ENCODE assay signal across 9 cellular contexts in genomic region chr12:116366456-116366776, GRCh38.
DNase-seq lines count a peak whose midpoint lies in the region; ATAC-seq and TF ChIP-seq lines count a peak whose summit lies in the region.
"Had no signal": no experiment of that assay in that cellular context is flagged by ENCODE, and none has a peak within 500 bp of the region (broad histone marks: within the 10 kb centered on the region; RNA-seq: fewer than 3 reads in every experiment).

No MANE protein-coding gene starts in this region.

- no peak for TF ChIP-seq POLR2A in body of pancreas (IDR thresholded peaks at IDR 0.05)

- H3K36me3 ChIP-seq in body of pancreas (replicated peaks in 1 of 2; ENCODE audit: insufficient read depth in 1 of 2, low read depth in 2 of 2) (no peaks in the 10 kb centered on the region), trophoblast cell (ENCODE audit: control insufficient read depth in 1 of 2, insufficient read depth in 2 of 2, low read length in 2 of 2) (no peaks in the 10 kb centered on the region), PC-9 (ENCODE audit: low read depth) (no peaks in the 10 kb centered on the region), WERI-Rb-1 (no peaks in the 10 kb centered on the region)

- no peak overlapping the region for H4K12ac ChIP-seq in trophoblast cell (ENCODE audit: low read depth, low read length)

- DNase-seq in G401 (ENCODE audit: low spot score) (peak; percentile 96), NCI-H2107 treated with DMSO at 0.1 percent for 48 hours (lab: John Stamatoyannopoulos, UW; ENCODE audit: unreplicated experiment) (peak; percentile 94), body of pancreas (peak; percentile 78 to 93 (median 89)), trophoblast cell (peak; percentile 59 to 74), PC-9 (no peak), WERI-Rb-1 (no peak), CD1c-positive myeloid dendritic cell (ENCODE audit: extremely low spot score) (no peak)
- DNase-seq: T-helper 2 cell had no signal

- H3K14ac ChIP-seq in trophoblast cell (ENCODE audit: low read length): no peak overlapping the region

- peaks cover 36% of the 10 kb centered on the region for H3K4me1 ChIP-seq in body of pancreas
- H3K4me1 ChIP-seq in trophoblast cell (ENCODE audit: control insufficient read depth in 1 of 2, insufficient read depth in 2 of 2, low read length in 2 of 2): peaks cover 6 to 9% of the 10 kb centered on the region in 2 experiments
- peaks cover 15% of the 10 kb centered on the region for H3K4me1 ChIP-seq in PC-9 (replicated peaks; ENCODE audit: insufficient read depth)

- in situ Hi-C loops in G401 (cut with HindIII; ENCODE audit: low sequenced_read_pairs): no loop called here

- H3K9me3 ChIP-seq in body of pancreas (no peaks in the 10 kb centered on the region), trophoblast cell (ENCODE audit: insufficient read depth, low read depth, low read length) (no peaks in the 10 kb centered on the region), PC-9 (ENCODE audit: insufficient read depth, low read depth) (no peaks in the 10 kb centered on the region), WERI-Rb-1 (ENCODE audit: severe bottlenecking) (no peaks in the 10 kb centered on the region)

- CTCF ChIA-PET in PC-9 (lab: Charles Lee): no interaction called here

- no peak overlapping the region for H3K4ac ChIP-seq in trophoblast cell (ENCODE audit: low read depth, low read length)

- H2AK5ac ChIP-seq in trophoblast cell (ENCODE audit: low read length): no peak overlapping the region

- no peaks in the 10 kb centered on the region for H3K9me2 ChIP-seq in PC-9 (ENCODE audit: insufficient read depth)

- H3K4me3 ChIP-seq in body of pancreas (no peak overlapping the region), trophoblast cell (ENCODE audit: low read depth, low read length) (no peak overlapping the region), PC-9 (no peak overlapping the region), WERI-Rb-1 (ENCODE audit: low read depth, low read length) (no peak overlapping the region)

- H3K79me2 ChIP-seq in trophoblast cell (ENCODE audit: control insufficient read depth, insufficient read depth, low read length, poor library complexity) (no peaks in the 10 kb centered on the region), PC-9 (ENCODE audit: low read depth) (no peaks in the 10 kb centered on the region)

- WGBS in body of pancreas, 2 donors: 18 to 34% methylated on average over 6 to 9 of the region's 9 CpGs
- WGBS in trophoblast cell (ENCODE audit: extremely low coverage, insufficient coverage, insufficient read length): no CpG with 5 or more reads among the region's 9 CpGs

- no peak overlapping the region for H3K23ac ChIP-seq in trophoblast cell (ENCODE audit: low read length)

- no peak overlapping the region for H2BK12ac ChIP-seq in trophoblast cell (ENCODE audit: low read length)

- intact Hi-C loops in body of pancreas (cut with DNase I): no loop called here
- intact Hi-C loops in PC-9 (cut with micrococcal nuclease; ENCODE audit: unreplicated experiment): no loop called here

- peak; percentile 78 for ATAC-seq in body of pancreas
- ATAC-seq in HG03097 (IDR thresholded peaks at IDR 0.05; ENCODE audit: low FRiP score, unreplicated experiment): no peak

- no peak overlapping the region for H3K18ac ChIP-seq in trophoblast cell (ENCODE audit: low read length)

- H3K9ac ChIP-seq in trophoblast cell (ENCODE audit: low read length): no peak overlapping the region

- POLR2A ChIA-PET in PC-9 (lab: Charles Lee; ENCODE audit: unreplicated experiment): no interaction called here

- H2AFZ ChIP-seq in trophoblast cell (ENCODE audit: insufficient read depth, low read length, poor library complexity) (no peak overlapping the region), PC-9 (no peak overlapping the region)

- H4K91ac ChIP-seq in trophoblast cell (ENCODE audit: low read depth, low read length): no peak overlapping the region

- peaks cover 10% of the 10 kb centered on the region; the same call in 1 of the 2 replicates for H3F3A ChIP-seq in PC-9 (ENCODE audit: insufficient read depth, low read depth)

- H3K4me2 ChIP-seq in trophoblast cell (ENCODE audit: low read length): no peak overlapping the region
- no peak overlapping the region for H3K4me2 ChIP-seq in PC-9

- H3K79me1 ChIP-seq in trophoblast cell (ENCODE audit: low read length): peaks cover 14% of the 10 kb centered on the region

- H3K27me3 ChIP-seq in body of pancreas (no peaks in the 10 kb centered on the region), trophoblast cell (ENCODE audit: insufficient read depth, low read length) (no peaks in the 10 kb centered on the region), PC-9 (ENCODE audit: insufficient read depth, low read depth) (no peaks in the 10 kb centered on the region), WERI-Rb-1 (ENCODE audit: insufficient read depth, low read depth, severe bottlenecking) (no peaks in the 10 kb centered on the region)

- H4K20me1 ChIP-seq in PC-9 (ENCODE audit: insufficient read depth): no peaks in the 10 kb centered on the region

- H2BK5ac ChIP-seq in trophoblast cell (ENCODE audit: low read depth, low read length, poor library complexity): no peak overlapping the region

- BruUV-seq in PC-9 (replicated peaks; lab: Mats Ljungman, UMichigan): no TSS peak

- H4K8ac ChIP-seq in trophoblast cell (ENCODE audit: low read depth, low read length): no peak overlapping the region

- TF ChIP-seq CTCF in body of pancreas (IDR thresholded peaks at IDR 0.05) (peak in 5 of 7 experiments; percentile 11 to 34 (median 29)), PC-9 (conservative IDR thresholded peaks at IDR 0.05) (no peak), WERI-Rb-1 (IDR thresholded peaks at IDR 0.05; ENCODE audit: low read depth, low read length) (no peak)

- H3K27ac ChIP-seq in body of pancreas (peak overlapping the region in 3 of 4 donors; percentile 43 to 84 (median 46)), trophoblast cell (ENCODE audit: low read depth, low read length) (no peak overlapping the region), PC-9 (no peak overlapping the region), WERI-Rb-1 (no peak overlapping the region)

- no peak overlapping the region for H2BK120ac ChIP-seq in trophoblast cell (ENCODE audit: insufficient read depth, low read length, poor library complexity)

Comparison
In these comparisons a context has a peak if more than half of its experiments do, and no peak if none do; other contexts are left out.
1. DNase-seq: peak in G401 (single experiment), NCI-H2107 treated with DMSO at 0.1 percent for 48 hours (single experiment), body of pancreas (4 of 4) and trophoblast cell (2 of 2); none in PC-9 (0 of 2), WERI-Rb-1 (single experiment) and CD1c-positive myeloid dendritic cell (single experiment).
2. H3K27ac ChIP-seq: peak in body of pancreas (3 of 4); none in trophoblast cell (single experiment), PC-9 (single experiment) and WERI-Rb-1 (single experiment).
3. CTCF ChIP-seq: peak in body of pancreas (5 of 7); none in PC-9 (single experiment) and WERI-Rb-1 (single experiment).